In genomic region chr10:52216852-52217251, GRCh38 we compare ENCODE assay signal across 8 cellular contexts.
DNase-seq lines count a peak whose midpoint lies in the region; ATAC-seq and TF ChIP-seq lines count a peak whose summit lies in the region.

No MANE protein-coding gene starts in this region.

- no peak for TF ChIP-seq CTCF in GM10248 (IDR thresholded peaks at IDR 0.05; ENCODE audit: control extremely low read depth, extremely low read depth, low read depth, missing control alignments)

- peak; percentile 63 for ATAC-seq in GM18519 (IDR thresholded peaks at IDR 0.05; ENCODE audit: low FRiP score, unreplicated experiment)
- peak; percentile 64 for ATAC-seq in HG02678 (IDR thresholded peaks at IDR 0.05; ENCODE audit: unreplicated experiment)

- CTCF ChIA-PET in GM10248 (lab: Yijun Ruan, JAX): interaction anchor here (0.9 to 2.0 kb wide), 21 partner anchors 9 to 1216 kb away, joined by 3 to 23 read pairs (median 4); no protein-coding TSS in a partner anchor

- DNase-seq in NCI-H510A (lab: John Stamatoyannopoulos, UW) (peak; percentile 18), glomerular endothelial cell (ENCODE audit: extremely low read depth, low read depth, low spot score) (peak; percentile 79), cerebellar nuclear complex (lab: John Stamatoyannopoulos, UW) (no peak), RPMI8226 (no peak), GM10248 (ENCODE audit: extremely low spot score) (no peak)
- no peak for DNase-seq in activated CD4-positive, CD25-positive, alpha-beta regulatory T cell (lab: John Stamatoyannopoulos, UW)

- POLR2A ChIA-PET in GM10248 (lab: Yijun Ruan, JAX): no interaction called here

Comparison
In these comparisons a context has a peak if more than half of its experiments do, and no peak if none do; other contexts are left out.
1. DNase-seq: peak in NCI-H510A (single experiment) and glomerular endothelial cell (single experiment); none in cerebellar nuclear complex (0 of 2), RPMI8226 (single experiment), activated CD4-positive, CD25-positive, alpha-beta regulatory T cell (0 of 4) and GM10248 (single experiment).